ENCODE assay signal across 9 cellular contexts in genomic region chr11:57779275-57779674, GRCh38. TPM values are rescaled to one million over a fixed set of nuclear protein-coding genes. Genes with fewer than 3 reads are reported as not detected.
DNase-seq lines count a peak whose midpoint lies in the region; ATAC-seq and TF ChIP-seq lines count a peak whose summit lies in the region.
"Had no signal": no experiment of that assay in that cellular context is flagged by ENCODE, and none has a peak within 500 bp of the region (broad histone marks: within the 10 kb centered on the region; RNA-seq: fewer than 3 reads in every experiment).

No MANE protein-coding gene starts in this region.

- 44 to 86% methylated on average over 1 of the region's 1 CpG for whole genome bisulfite sequencing in endodermal cell (ENCODE audit: insufficient coverage in 1 of 2, insufficient read length in 1 of 2), 2 experiments
- 0 to 15% methylated on average over 1 of the region's 1 CpG for WGBS in tibial nerve, 2 donors

- no peak for ATAC-seq in HG03045 (IDR thresholded peaks at IDR 0.05; ENCODE audit: unreplicated experiment)
- ATAC-seq in HG03439 (IDR thresholded peaks at IDR 0.05; ENCODE audit: unreplicated experiment): no peak

- no peaks in the 10 kb centered on the region for H3K9me3 Mint-ChIP-seq in endodermal cell

- H3K4me3 ChIP-seq in endodermal cell (ENCODE audit: low read length) (peak overlapping the region; percentile 68), tibial nerve (no peak overlapping the region)

- H3K9me3 ChIP-seq in endodermal cell (ENCODE audit: control insufficient read depth, low read length): no peaks in the 10 kb centered on the region
- H3K9me3 ChIP-seq in tibial nerve: no peaks in the 10 kb centered on the region

- TF ChIP-seq EP300 in tibial nerve (IDR thresholded peaks at IDR 0.05): peak in 1 of 2 donors; percentile 23

- peak overlapping the region; percentile 100 for H3K27ac Mint-ChIP-seq in endodermal cell

- peaks cover 42% of the 10 kb centered on the region for H3K4me1 ChIP-seq in endodermal cell (ENCODE audit: control insufficient read depth, insufficient read depth, low read length)
- peaks cover 8 to 98% (median 88%) of the 10 kb centered on the region in 4 donors for H3K4me1 ChIP-seq in tibial nerve

- no peaks in the 10 kb centered on the region for H3K27me3 Mint-ChIP-seq in endodermal cell (ENCODE audit: insufficient read depth)

- H3K9ac ChIP-seq in endodermal cell (ENCODE audit: extremely low read depth, low read length, poor library complexity, severe bottlenecking): peak overlapping the region; percentile 92

- no peaks in the 10 kb centered on the region for H3K27me3 ChIP-seq in endodermal cell (ENCODE audit: control insufficient read depth, insufficient read depth, low read length, poor library complexity, severe bottlenecking)
- H3K27me3 ChIP-seq in tibial nerve: no peaks in the 10 kb centered on the region

- peak; percentile 67 for DNase-seq in NCI-H226
- peak; percentile 81 for DNase-seq in endodermal cell
- peak; percentile 83 for DNase-seq in medulla oblongata (ENCODE audit: extremely low spot score)
- peak in 1 of 2 donors; percentile 18 for DNase-seq in tibial nerve (ENCODE audit: low spot score in 2 of 2)
- no peak for DNase-seq in NCI-H146 treated with DMSO at 0.1 percent for 48 hours (lab: John Stamatoyannopoulos, UW; ENCODE audit: unreplicated experiment)
- DNase-seq in NCI-H128 (lab: John Stamatoyannopoulos, UW; ENCODE audit: unreplicated experiment): no peak

- H3K27ac ChIP-seq in endodermal cell (ENCODE audit: low read depth, low read length): peak overlapping the region; percentile 98
- peak overlapping the region; percentile 74 to 96 (median 90) for H3K27ac ChIP-seq in tibial nerve

- peaks cover 16% of the 10 kb centered on the region for H3K36me3 Mint-ChIP-seq in endodermal cell (ENCODE audit: low read depth)

- H3K4me3 Mint-ChIP-seq in endodermal cell: peak overlapping the region; percentile 51

- peaks cover 83% of the 10 kb centered on the region for H3K4me1 Mint-ChIP-seq in endodermal cell

- no peak for TF ChIP-seq POLR2A in tibial nerve (IDR thresholded peaks at IDR 0.05)

- TF ChIP-seq CTCF in endodermal cell (conservative IDR thresholded peaks at IDR 0.05) (peak; percentile 53), tibial nerve (IDR thresholded peaks at IDR 0.05) (peak in 1 of 5 experiments; percentile 13)

- H3K36me3 ChIP-seq in endodermal cell (ENCODE audit: control insufficient read depth, insufficient read depth, low read length) (peaks cover 5% of the 10 kb centered on the region), tibial nerve (no peaks in the 10 kb centered on the region)

RNA-seq across cellular contexts. Expression of gene CTNND1, which starts 17.7 kb away (rescaled TPM):
- total RNA-seq in endodermal cell (100 to 1,000 TPM; 190 to 216 TPM), tibial nerve (100 to 1,000 TPM; 104 to 128 (median 124) TPM)
- polyA plus RNA-seq in endodermal cell (2013, experiment 1 of 2): 144 TPM
- polyA plus RNA-seq in endodermal cell (2013, experiment 2 of 2): 136 TPM

RNA-seq across cellular contexts. Expression of gene BTBD18, which starts 27.7 kb away (rescaled TPM):
- total RNA-seq in endodermal cell (not detected), tibial nerve (not detected)
- polyA plus RNA-seq in endodermal cell (2013, experiment 1 of 2): not detected
- polyA plus RNA-seq in endodermal cell (2013, experiment 2 of 2): not detected
- total RNA-seq: T-helper 2 cell treated with Interferon-gamma antibody and Interleukin-4, amounts not matched to agents 100 ng/mL and 5 ng/mL, for 36 hours had no signal

RNA-seq across cellular contexts. Expression of gene SELENOH, which starts 38.0 kb away (rescaled TPM):
- total RNA-seq in endodermal cell (100 to 1,000 TPM; 213 to 226 TPM), tibial nerve (100 to 1,000 TPM in 3 of 4 donors, 10 to 100 TPM in 1; 78.1 to 146 (median 118) TPM)
- polyA plus RNA-seq in endodermal cell (2013, experiment 1 of 2): 154 TPM
- 152 TPM for polyA plus RNA-seq in endodermal cell (2013, experiment 2 of 2)

Comparison
In these comparisons a context has a peak if more than half of its experiments do, and no peak if none do; other contexts are left out.
1. DNase-seq: peak in NCI-H226 (single experiment), endodermal cell (single experiment) and medulla oblongata (single experiment); none in NCI-H146 treated with DMSO at 0.1 percent for 48 hours (single experiment) and NCI-H128 (single experiment).